ENCODE assay signal across 28 cellular contexts in genomic region chr4:64776820-64777219, GRCh38.
"Had no signal": no experiment of that assay in that cellular context is flagged by ENCODE, and none has a peak within 500 bp of the region (broad histone marks: within the 10 kb centered on the region; RNA-seq: fewer than 3 reads in every experiment).

No MANE protein-coding gene starts in this region.

- FAIRE-seq: islet of Langerhans had no signal

- H3K4me1 ChIP-seq: esophagus muscularis mucosa, foreskin keratinocyte, gastroesophageal sphincter, heart left ventricle, left lung, neural progenitor cell, parathyroid adenoma, suprapubic skin, transverse colon, upper lobe of right lung, vagina had no signal

- H3K27me3 ChIP-seq: esophagus muscularis mucosa, foreskin keratinocyte, gastroesophageal sphincter, left lung, neural progenitor cell, suprapubic skin, transverse colon, upper lobe of right lung, vagina had no signal

- H3K4me3 ChIP-seq: esophagus muscularis mucosa, gastroesophageal sphincter, heart left ventricle, left lung, neural progenitor cell, smooth muscle cell, suprapubic skin, transverse colon, upper lobe of right lung, vagina had no signal

- H3K9ac ChIP-seq: neural progenitor cell, parathyroid adenoma had no signal

- DNase-seq: effector CD8-positive, alpha-beta T cell; endodermal cell; foreskin keratinocyte; heart left ventricle; hippocampal formation; left cardiac atrium; left lung; mesenchymal stem cell; midbrain; naive thymus-derived CD4-positive, alpha-beta T cell; stimulated activated CD4-positive, alpha-beta T cell treated with anti-CD3 and anti-CD28 coated beads, Interleukin-12 subunit alpha, Interleukin-12 subunit beta, amount 100 ng/mL, for 4 hours; stimulated activated CD4-positive, alpha-beta T cell treated with anti-CD3 and anti-CD28 coated beads, Interleukin-1b, Interleukin-23, amount 100 ng/mL, for 48 hours; stimulated activated CD4-positive, alpha-beta T cell treated with anti-CD3 and anti-CD28 coated beads, Interleukin-4, amount 100 ng/mL, for 1 hour; stimulated activated CD8-positive, alpha-beta memory T cell treated with anti-CD3 and anti-CD28 coated beads, Interleukin-4, amount 100 ng/mL, for 48 hours; stimulated activated naive CD4-positive, alpha-beta T cell; stimulated activated naive CD8-positive, alpha-beta T cell treated with anti-CD3 and anti-CD28 coated beads, Interleukin-15, amount 100 ng/mL, for 72 hours; transverse colon; upper lobe of right lung had no signal

- ATAC-seq: foreskin keratinocyte; gastroesophageal sphincter; heart left ventricle; left cardiac atrium; left lung; naive thymus-derived CD4-positive, alpha-beta T cell; sciatic nerve; stimulated activated naive CD8-positive, alpha-beta T cell treated with anti-CD3 and anti-CD28 coated beads, Interleukin-15, amount 100 ng/mL, for 72 hours; upper lobe of right lung had no signal

- H3K36me3 ChIP-seq: esophagus muscularis mucosa, gastroesophageal sphincter, heart left ventricle, left lung, neural progenitor cell, suprapubic skin, transverse colon, upper lobe of right lung, vagina had no signal

- H3K4me2 ChIP-seq: neural progenitor cell, smooth muscle cell had no signal

- H2AFZ ChIP-seq: neural progenitor cell, parathyroid adenoma had no signal

- H3K9me3 ChIP-seq: esophagus muscularis mucosa, gastroesophageal sphincter, heart left ventricle, left lung, suprapubic skin, transverse colon, upper lobe of right lung, vagina had no signal

- H3K27ac ChIP-seq: epithelial cell of prostate, esophagus muscularis mucosa, foreskin keratinocyte, gastroesophageal sphincter, heart left ventricle, left lung, neural progenitor cell, parathyroid adenoma, suprapubic skin, transverse colon, upper lobe of right lung, vagina had no signal

- H3K79me2 ChIP-seq: parathyroid adenoma had no signal
